9 cellular contexts compared by ENCODE assay signal in genomic region chr2:240604291-240604938, GRCh38. TPM values are rescaled to one million over a fixed set of nuclear protein-coding genes. Genes with fewer than 3 reads are reported as not detected.
A peak's percentile ranks its signal among the peaks of the same experiment; 100 is the strongest.
DNase-seq lines count a peak whose midpoint lies in the region; ATAC-seq and TF ChIP-seq lines count a peak whose summit lies in the region.
"Had no signal": no experiment of that assay in that cellular context is flagged by ENCODE, and none has a peak within 500 bp of the region (broad histone marks: within the 10 kb centered on the region; RNA-seq: fewer than 3 reads in every experiment).

No MANE protein-coding gene starts in this region.

- DNase-seq in GM03348 (ENCODE audit: low spot score) (peak; percentile 69), NB4 (ENCODE audit: low read depth) (peak; percentile 55), astrocyte of the spinal cord (ENCODE audit: low read depth, low spot score) (peak; percentile 28), iPS-NIHi11 (ENCODE audit: low spot score) (peak; percentile 95), sigmoid colon (peak; percentile 88), GDM1 (lab: John Stamatoyannopoulos, UW) (no peak)
- DNase-seq in activated naive CD8-positive, alpha-beta T cell treated with anti-CD3 and anti-CD28 coated beads, Interleukin-2, amount 50 U/mL, for 24 hours = no peak

- H3K36me3 Mint-ChIP-seq in activated naive CD8-positive, alpha-beta T cell treated with anti-CD3 and anti-CD28 coated beads, Interleukin-2, amount 50 U/mL, for 24 hours (ENCODE audit: low read depth) = no peaks in the 10 kb centered on the region

- TF ChIP-seq EP300 in sigmoid colon (IDR thresholded peaks at IDR 0.05) = no peak

- H3K27ac ChIP-seq in sigmoid colon = no peak overlapping the region

- intact Hi-C loops in sigmoid colon (cut with DNase I) = no loop called here

- TF ChIP-seq CTCF in NB4 (IDR thresholded peaks at IDR 0.05; ENCODE audit: low read depth, low read length) (peak; percentile 67), astrocyte of the spinal cord (IDR thresholded peaks at IDR 0.05; ENCODE audit: low read depth, low read length) (peak; percentile 68), sigmoid colon (IDR thresholded peaks at IDR 0.05) (peak in 3 of 4 experiments; percentile 32 to 59 (median 32))

- no peaks in the 10 kb centered on the region for H3K9me3 Mint-ChIP-seq in activated naive CD8-positive, alpha-beta T cell treated with anti-CD3 and anti-CD28 coated beads, Interleukin-2, amount 50 U/mL, for 24 hours

- no peaks in the 10 kb centered on the region for H3K27me3 Mint-ChIP-seq in activated naive CD8-positive, alpha-beta T cell treated with anti-CD3 and anti-CD28 coated beads, Interleukin-2, amount 50 U/mL, for 24 hours
- H3K27me3 Mint-ChIP-seq: T-helper 17 cell had no signal

- ATAC-seq in activated naive CD8-positive, alpha-beta T cell treated with anti-CD3 and anti-CD28 coated beads, Interleukin-2, amount 50 U/mL, for 24 hours = no peak
- no peak for ATAC-seq in HG03045 (IDR thresholded peaks at IDR 0.05; ENCODE audit: unreplicated experiment)
- ATAC-seq: T-helper 17 cell had no signal

- no peaks in the 10 kb centered on the region for H3K9me3 ChIP-seq in sigmoid colon

- H3K4me1 Mint-ChIP-seq in activated naive CD8-positive, alpha-beta T cell treated with anti-CD3 and anti-CD28 coated beads, Interleukin-2, amount 50 U/mL, for 24 hours = no peaks in the 10 kb centered on the region

- WGBS in sigmoid colon, 2 donors = 26 to 55% methylated on average over 11 of the region's 11 CpGs

- no peak for TF ChIP-seq POLR2A in NB4 (IDR thresholded peaks at IDR 0.05; ENCODE audit: extremely low read depth, insufficient read length)
- TF ChIP-seq POLR2A in sigmoid colon (IDR thresholded peaks at IDR 0.05) = no peak

- in situ Hi-C loops in astrocyte of the spinal cord (cut with HindIII; ENCODE audit: low sequenced_read_pairs) = no loop called here

- H3K4me1 ChIP-seq in sigmoid colon = no peaks in the 10 kb centered on the region

- peaks cover 0 to 6% (median 1%) of the 10 kb centered on the region in 4 donors for H3K36me3 ChIP-seq in sigmoid colon

- no peaks in the 10 kb centered on the region for H3K27me3 ChIP-seq in sigmoid colon

- H3K27ac Mint-ChIP-seq in activated naive CD8-positive, alpha-beta T cell treated with anti-CD3 and anti-CD28 coated beads, Interleukin-2, amount 50 U/mL, for 24 hours = no peak overlapping the region
- H3K27ac Mint-ChIP-seq: T-helper 17 cell had no signal

- H3K4me3 ChIP-seq in NB4 (ENCODE audit: low read depth, low read length) (no peak overlapping the region), astrocyte of the spinal cord (ENCODE audit: low read depth, low read length) (no peak overlapping the region), sigmoid colon (no peak overlapping the region)

- no peak overlapping the region for H3K4me3 Mint-ChIP-seq in activated naive CD8-positive, alpha-beta T cell treated with anti-CD3 and anti-CD28 coated beads, Interleukin-2, amount 50 U/mL, for 24 hours
- H3K4me3 Mint-ChIP-seq: T-helper 17 cell had no signal

RNA-seq across cellular contexts. Expression of gene CAPN10, which starts 17.9 kb away (rescaled TPM):
- total RNA-seq in sigmoid colon = 10 to 100 TPM; 10.5 to 27.7 (median 16.3) TPM
- 10 to 100 TPM; 11.4 to 33.0 (median 16.4) TPM for polyA plus RNA-seq in sigmoid colon

RNA-seq across cellular contexts. Expression of gene GPR35, which starts 20.9 kb away (rescaled TPM):
- total RNA-seq in sigmoid colon = 1 to 10 TPM; 1.3 to 7.8 (median 3.5) TPM
- polyA plus RNA-seq in sigmoid colon = 10 to 100 TPM; 28.2 to 76.6 (median 33.0) TPM

RNA-seq across cellular contexts. Expression of gene RNPEPL1, which starts 36.1 kb away (rescaled TPM):
- total RNA-seq in sigmoid colon = 10 to 100 TPM; 23.1 to 87.8 (median 28.4) TPM
- 100 to 1,000 TPM in 2 of 3 donors, 10 to 100 TPM in 1; 64.3 to 136 (median 102) TPM for polyA plus RNA-seq in sigmoid colon

RNA-seq across cellular contexts. Expression of gene DUSP28, which starts 44.3 kb away (rescaled TPM):
- 10 to 100 TPM in 1 of 4 donors, 1 to 10 TPM in 3; 4.6 to 10.2 (median 7.6) TPM for total RNA-seq in sigmoid colon
- 1 to 10 TPM; 5.0 to 5.4 (median 5.1) TPM for polyA plus RNA-seq in sigmoid colon

RNA-seq across cellular contexts. Expression of gene ANKMY1, which starts 46.6 kb away (rescaled TPM):
- total RNA-seq in sigmoid colon = 10 to 100 TPM in 2 of 4 donors, 1 to 10 TPM in 2; 6.7 to 14.0 (median 9.6) TPM
- 1 to 10 TPM; 3.6 to 9.4 (median 3.9) TPM for polyA plus RNA-seq in sigmoid colon

Comparison
In these comparisons a context has a peak if more than half of its experiments do, and no peak if none do; other contexts are left out.
1. DNase-seq: peak in GM03348 (single experiment), NB4 (single experiment), astrocyte of the spinal cord (single experiment), iPS-NIHi11 (single experiment) and sigmoid colon (single experiment); none in GDM1 (single experiment) and activated naive CD8-positive, alpha-beta T cell treated with anti-CD3 and anti-CD28 coated beads, Interleukin-2, amount 50 U/mL, for 24 hours (single experiment).
2. Peak in every context shown above with its lines, with median percentiles within 50 percentile points of each other: CTCF ChIP-seq.